In genomic region chr5:139795074-139796001, GRCh38 we compare ENCODE assay signal across 9 cellular contexts. TPM values are rescaled to one million over a fixed set of nuclear protein-coding genes. Genes with fewer than 3 reads are reported as not detected.
A peak's percentile ranks its signal among the peaks of the same experiment; 100 is the strongest.
DNase-seq lines count a peak whose midpoint lies in the region; ATAC-seq and TF ChIP-seq lines count a peak whose summit lies in the region.
"Had no signal": no experiment of that assay in that cellular context is flagged by ENCODE, and none has a peak within 500 bp of the region (broad histone marks: within the 10 kb centered on the region; RNA-seq: fewer than 3 reads in every experiment).

Gene PSD2, plus strand, starts transcription at chr5:139795808. Its CDS starts 13,633 bp downstream, at chr5:139809441.

- POLR2A ChIA-PET in OCI-LY7 (lab: Charles Lee) = no interaction called here

- intact Hi-C loops in OCI-LY7 (cut with micrococcal nuclease; ENCODE audit: unreplicated experiment) = no loop called here

- no peaks in the 10 kb centered on the region for H3K79me2 ChIP-seq in OCI-LY7 (ENCODE audit: insufficient read depth, low read depth, low read length)

- H3K27ac ChIP-seq in OCI-LY7 (ENCODE audit: low read depth, low read length, poor library complexity, severe bottlenecking) = no peak within 1 kb of the TSS
- H3K27ac ChIP-seq: uterus had no signal

- H3K9me3 ChIP-seq in OCI-LY7 (ENCODE audit: low read length) = no peaks in the 10 kb centered on the region
- H3K9me3 ChIP-seq: uterus had no signal

- no peak within 1 kb of the TSS for H2AFZ ChIP-seq in OCI-LY7 (ENCODE audit: low read length)

- no peak for TF ChIP-seq CTCF in chondrocyte (IDR thresholded peaks at IDR 0.05)
- TF ChIP-seq CTCF in OCI-LY7 (conservative IDR thresholded peaks at IDR 0.05; ENCODE audit: low read length) = no peak

- H3K4me3 Mint-ChIP-seq in chondrocyte (ENCODE audit: unreplicated experiment) = peak within 1 kb of the TSS; percentile 35
- peak within 1 kb of the TSS; percentile 50 to 87 (median 74) for H3K4me3 Mint-ChIP-seq in naive B cell

- H3K36me3 ChIP-seq in OCI-LY7 (ENCODE audit: insufficient read depth, low read length) = no peaks in the 10 kb centered on the region
- H3K36me3 ChIP-seq: uterus had no signal

- no TSS peak for BruUV-seq in OCI-LY7 (replicated peaks; lab: Mats Ljungman, UMichigan)

- ATAC-seq in naive B cell (ENCODE audit: low read depth in 2 of 2) = peak; percentile 12 to 32
- ATAC-seq in HG03159 (IDR thresholded peaks at IDR 0.05; ENCODE audit: unreplicated experiment) = no peak

- no peaks in the 10 kb centered on the region for H3K4me1 ChIP-seq in OCI-LY7 (ENCODE audit: insufficient read depth, low read length, poor library complexity, severe bottlenecking)

- H3K4me1 Mint-ChIP-seq in chondrocyte (ENCODE audit: low read depth) (peaks cover 8% of the 10 kb centered on the region), naive B cell (peaks cover 7 to 14% (median 11%) of the 10 kb centered on the region in 3 donors)

- DNase-seq in G401 (ENCODE audit: low spot score) (peak; percentile 59), NCI-H526 treated with DMSO at 0.1 percent for 48 hours (lab: John Stamatoyannopoulos, UW) (peak; percentile 59), chondrocyte (ENCODE audit: low spot score) (no peak), naive B cell (no peak), A172 (ENCODE audit: low spot score) (no peak), OCI-LY7 (ENCODE audit: low spot score) (no peak), NCI-H1048 (lab: John Stamatoyannopoulos, UW) (no peak)

- H3K9me2 ChIP-seq in OCI-LY7 (ENCODE audit: insufficient read depth, low read length) = no peaks in the 10 kb centered on the region

- no peaks in the 10 kb centered on the region for H4K20me1 ChIP-seq in OCI-LY7 (ENCODE audit: insufficient read depth, low read length)

- no peaks in the 10 kb centered on the region for H3K9me3 Mint-ChIP-seq in chondrocyte (ENCODE audit: low read depth)
- no peaks in the 10 kb centered on the region for H3K9me3 Mint-ChIP-seq in naive B cell

- H3K4me2 ChIP-seq in OCI-LY7 (ENCODE audit: low read length) = no peak within 1 kb of the TSS

- H3K4me3 ChIP-seq in OCI-LY7 (ENCODE audit: low read depth, low read length, poor library complexity, severe bottlenecking) = no peak within 1 kb of the TSS

- H3K27ac Mint-ChIP-seq in chondrocyte (ENCODE audit: unreplicated experiment) (no peak within 1 kb of the TSS), naive B cell (peak within 1 kb of the TSS in 1 of 6 donors; percentile 88)

- peaks cover 1% of the 10 kb centered on the region for H3K36me3 Mint-ChIP-seq in chondrocyte (ENCODE audit: low read depth)
- no peaks in the 10 kb centered on the region for H3K36me3 Mint-ChIP-seq in naive B cell

- in situ Hi-C loops in G401 (cut with HindIII; ENCODE audit: low sequenced_read_pairs) = no loop called here

- H3K27me3 Mint-ChIP-seq in chondrocyte (ENCODE audit: low read depth) (peaks cover 63% of the 10 kb centered on the region), naive B cell (peaks cover 46 to 85% (median 81%) of the 10 kb centered on the region in 3 donors)

- CTCF ChIA-PET in OCI-LY7 (lab: Charles Lee; ENCODE audit: unreplicated experiment) = no interaction called here

RNA-seq across cellular contexts. Expression of gene PSD2, which starts in this region (rescaled TPM):
- 0.31 and 2.0 TPM in 2 replicates for total RNA-seq in G401 (2014; rRNA removed; shearing (Covaris generic))
- 0.47 to 1.5 TPM (median 0.82 TPM) in 3 replicates for total RNA-seq in chondrocyte
- polyA plus RNA-seq in naive B cell (ENCODE audit: low read depth in 6 of 6) = not detected
- total RNA-seq in A172 (2014; rRNA removed; shearing (Covaris generic)) = 0.03 and 0.05 TPM in 2 replicates
- 0.08 and 0.13 TPM in 2 replicates for total RNA-seq in OCI-LY7 (2014; rRNA removed; shearing (Covaris generic))
- total RNA-seq in OCI-LY7 (2022) = 0.11 and 0.15 TPM in 2 replicates

Comparison
In these comparisons a context has a peak if more than half of its experiments do, and no peak if none do; other contexts are left out.
1. Peak in ATAC-seq in naive B cell; RNA of the gene not detected or under 1 TPM.
2. DNase-seq: peak in G401 (single experiment) and NCI-H526 treated with DMSO at 0.1 percent for 48 hours (single experiment); none in chondrocyte (single experiment), naive B cell (single experiment), A172 (single experiment), OCI-LY7 (single experiment) and NCI-H1048 (single experiment).